22 cellular contexts compared by ENCODE assay signal in the genomic region with DNA sequence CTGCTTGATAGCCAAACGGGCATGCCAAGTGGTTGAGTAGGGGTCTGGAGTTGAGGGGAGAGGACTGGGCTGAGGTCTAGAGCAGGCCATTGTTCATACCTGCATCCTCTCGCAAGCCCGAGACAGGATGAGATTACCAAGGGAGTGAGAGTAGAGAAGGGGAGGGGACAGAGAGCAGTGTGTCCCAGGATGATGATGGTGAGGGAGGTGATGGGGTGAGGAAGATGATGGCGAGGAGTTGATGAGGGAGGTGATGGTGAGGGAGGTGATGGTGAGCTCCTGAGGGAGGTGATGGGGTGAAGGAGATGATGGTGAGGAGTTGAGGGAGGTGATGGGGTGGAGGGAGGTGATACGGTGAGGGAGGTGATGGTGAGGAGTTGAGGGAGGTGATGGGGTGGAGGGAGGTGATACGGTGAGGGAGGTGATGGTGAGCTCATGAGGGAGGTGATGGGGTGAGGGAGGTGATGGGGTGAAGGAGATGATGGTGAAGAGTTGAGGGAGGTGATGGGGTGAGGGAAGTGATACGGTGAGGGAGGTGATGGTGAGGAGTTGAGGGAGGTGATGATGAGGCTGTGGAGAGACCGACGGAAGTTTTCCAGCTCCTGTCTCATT. TPM values are rescaled to one million over a fixed set of nuclear protein-coding genes. Genes with fewer than 3 reads are reported as not detected.
DNase-seq lines count a peak whose midpoint lies in the region; ATAC-seq and TF ChIP-seq lines count a peak whose summit lies in the region.
"Had no signal": no experiment of that assay in that cellular context is flagged by ENCODE, and none has a peak within 500 bp of the region (broad histone marks: within the 10 kb centered on the region; RNA-seq: fewer than 3 reads in every experiment).

No MANE protein-coding gene starts in this region.

- H3K4me3 ChIP-seq in CD8-positive, alpha-beta memory T cell (ENCODE audit: low read length), result no peak overlapping the region
- H3K4me3 ChIP-seq: Peyer's patch, SJSA1, upper lobe of left lung had no signal

- H3K4me3 Mint-ChIP-seq in T-helper 1 cell treated with Interleukin-12 subunit alpha and Interleukin-12 subunit beta and Interleukin-4 antibody, amounts not matched to agents 30 μg/mL and 1 μg/mL, for 36 hours, result no peak overlapping the region
- H3K4me3 Mint-ChIP-seq in CD8-positive, alpha-beta memory T cell, result peak overlapping the region in 6 of 7 donors; percentile 48 to 85 (median 70)
- peak overlapping the region; percentile 14 for H3K4me3 Mint-ChIP-seq in activated naive CD8-positive, alpha-beta T cell treated with anti-CD3 and anti-CD28 coated beads, Interleukin-2, amount 10 ng/mL, durations not matched to agents 7 days and 5 days
- H3K4me3 Mint-ChIP-seq in natural killer cell, result peak overlapping the region; percentile 89
- H3K4me3 Mint-ChIP-seq: activated B cell treated with CpG ODN at 0.5 μM for 24 hours, B cell, HFFc6 had no signal

- H3K36me3 ChIP-seq in CD8-positive, alpha-beta memory T cell (ENCODE audit: insufficient read depth, low read length), result no peaks in the 10 kb centered on the region
- H3K36me3 ChIP-seq: Peyer's patch, upper lobe of left lung had no signal

- POLR2A ChIA-PET in CD8-positive, alpha-beta memory T cell (lab: Charles Lee), result interaction anchor here (1.1 kb wide), 1 partner anchor 78 kb away, joined by 3 read pairs; a partner anchor contains a TSS
- POLR2A ChIA-PET in activated naive CD8-positive, alpha-beta T cell treated with anti-CD3 and anti-CD28 coated beads, Interleukin-2, amount 10 ng/mL, durations not matched to agents 7 days and 5 days (lab: Charles Lee), result no interaction called here

- H3K27me3 ChIP-seq in CD8-positive, alpha-beta memory T cell (ENCODE audit: insufficient read depth, low read length, poor library complexity, severe bottlenecking), result no peaks in the 10 kb centered on the region
- H3K27me3 ChIP-seq: Peyer's patch, SJSA1, upper lobe of left lung had no signal

- H3K36me3 Mint-ChIP-seq in T-helper 1 cell treated with Interleukin-12 subunit alpha and Interleukin-12 subunit beta and Interleukin-4 antibody, amounts not matched to agents 30 μg/mL and 1 μg/mL, for 36 hours (ENCODE audit: low read depth), result peaks cover 16% of the 10 kb centered on the region
- peaks cover 0 to 11% (median 3%) of the 10 kb centered on the region in 3 donors for H3K36me3 Mint-ChIP-seq in CD8-positive, alpha-beta memory T cell
- peaks cover 12% of the 10 kb centered on the region for H3K36me3 Mint-ChIP-seq in activated naive CD8-positive, alpha-beta T cell treated with anti-CD3 and anti-CD28 coated beads, Interleukin-2, amount 10 ng/mL, durations not matched to agents 7 days and 5 days
- no peaks in the 10 kb centered on the region for H3K36me3 Mint-ChIP-seq in natural killer cell

- TF ChIP-seq CTCF in natural killer cell (IDR thresholded peaks at IDR 0.05), result no peak

- DNase-seq in T-helper 1 cell (no peak), natural killer cell (no peak), HT-29 (ENCODE audit: low spot score) (no peak)
- DNase-seq in CD8-positive, alpha-beta memory T cell, result no peak
- no peak for DNase-seq in activated naive CD8-positive, alpha-beta T cell treated with anti-CD3 and anti-CD28 coated beads, Interleukin-2, amount 10 ng/mL, durations not matched to agents 7 days and 5 days
- DNase-seq in effector CD8-positive, alpha-beta T cell (lab: John Stamatoyannopoulos, UW), result no peak
- no peak for DNase-seq in stimulated activated naive CD4-positive, alpha-beta T cell (lab: John Stamatoyannopoulos, UW)
- DNase-seq: activated B cell treated with CpG ODN at 0.5 μM for 24 hours; activated gamma-delta T cell; HFFc6; naive B cell; NCI-H1417; NCI-H510A; NK-92 treated with Interleukin-12 subunit alpha and Interleukin-12 subunit beta, amount 100 ng/mL, for 24 hours; stimulated activated CD4-positive, alpha-beta T cell treated with anti-CD3 and anti-CD28 coated beads, Interleukin-2, amount 100 ng/mL, for 48 hours had no signal

- no peak overlapping the region for H3K27ac ChIP-seq in CD8-positive, alpha-beta memory T cell (ENCODE audit: low read depth, low read length)
- H3K27ac ChIP-seq: 22Rv1, SJSA1, upper lobe of left lung had no signal

- peak overlapping the region; percentile 47 for H3K27ac Mint-ChIP-seq in T-helper 1 cell treated with Interleukin-12 subunit alpha and Interleukin-12 subunit beta and Interleukin-4 antibody, amounts not matched to agents 30 μg/mL and 1 μg/mL, for 36 hours
- H3K27ac Mint-ChIP-seq in CD8-positive, alpha-beta memory T cell, result peak overlapping the region; percentile 79 to 97 (median 94)
- H3K27ac Mint-ChIP-seq in activated naive CD8-positive, alpha-beta T cell treated with anti-CD3 and anti-CD28 coated beads, Interleukin-2, amount 10 ng/mL, durations not matched to agents 7 days and 5 days, result peak overlapping the region; percentile 93
- peak overlapping the region; percentile 88 to 96 for H3K27ac Mint-ChIP-seq in natural killer cell
- H3K27ac Mint-ChIP-seq: activated B cell treated with CpG ODN at 0.5 μM for 24 hours, B cell, HFFc6, progenitor cell of endocrine pancreas had no signal

- CTCF ChIA-PET in CD8-positive, alpha-beta memory T cell (lab: Charles Lee), result interaction anchor here (0.8 kb wide), 1 partner anchor 8 kb away, joined by 4 read pairs; no protein-coding TSS in a partner anchor

- no peaks in the 10 kb centered on the region for H3K27me3 Mint-ChIP-seq in T-helper 1 cell treated with Interleukin-12 subunit alpha and Interleukin-12 subunit beta and Interleukin-4 antibody, amounts not matched to agents 30 μg/mL and 1 μg/mL, for 36 hours (ENCODE audit: low read depth)
- no peaks in the 10 kb centered on the region for H3K27me3 Mint-ChIP-seq in CD8-positive, alpha-beta memory T cell
- no peaks in the 10 kb centered on the region for H3K27me3 Mint-ChIP-seq in activated naive CD8-positive, alpha-beta T cell treated with anti-CD3 and anti-CD28 coated beads, Interleukin-2, amount 10 ng/mL, durations not matched to agents 7 days and 5 days
- H3K27me3 Mint-ChIP-seq in natural killer cell (ENCODE audit: low read depth in 2 of 2), result no peaks in the 10 kb centered on the region
- H3K27me3 Mint-ChIP-seq: activated B cell treated with CpG ODN at 0.5 μM for 24 hours, B cell, naive B cell, progenitor cell of endocrine pancreas had no signal

- intact Hi-C loops in natural killer cell (cut with micrococcal nuclease), result loop anchor here (5.0 to 10.0 kb wide), 2 partner anchors 86 to 148 kb away; a partner anchor contains a TSS

- H3K4me1 Mint-ChIP-seq in T-helper 1 cell treated with Interleukin-12 subunit alpha and Interleukin-12 subunit beta and Interleukin-4 antibody, amounts not matched to agents 30 μg/mL and 1 μg/mL, for 36 hours (ENCODE audit: low read depth), result peaks cover 53% of the 10 kb centered on the region
- H3K4me1 Mint-ChIP-seq in CD8-positive, alpha-beta memory T cell, result peaks cover 77 to 90% (median 89%) of the 10 kb centered on the region in 3 donors
- peaks cover 56% of the 10 kb centered on the region for H3K4me1 Mint-ChIP-seq in activated naive CD8-positive, alpha-beta T cell treated with anti-CD3 and anti-CD28 coated beads, Interleukin-2, amount 10 ng/mL, durations not matched to agents 7 days and 5 days
- H3K4me1 Mint-ChIP-seq in natural killer cell, result peaks cover 89 to 93% of the 10 kb centered on the region in 2 donors

- peaks cover 69% of the 10 kb centered on the region for H3K4me1 ChIP-seq in CD8-positive, alpha-beta memory T cell (ENCODE audit: insufficient read depth, low read length)

- no peaks in the 10 kb centered on the region for H3K9me3 ChIP-seq in CD8-positive, alpha-beta memory T cell (ENCODE audit: low read length)
- H3K9me3 ChIP-seq: Peyer's patch, SJSA1, upper lobe of left lung had no signal

- no peaks in the 10 kb centered on the region for H3K9me3 Mint-ChIP-seq in T-helper 1 cell treated with Interleukin-12 subunit alpha and Interleukin-12 subunit beta and Interleukin-4 antibody, amounts not matched to agents 30 μg/mL and 1 μg/mL, for 36 hours
- no peaks in the 10 kb centered on the region for H3K9me3 Mint-ChIP-seq in CD8-positive, alpha-beta memory T cell
- H3K9me3 Mint-ChIP-seq in activated naive CD8-positive, alpha-beta T cell treated with anti-CD3 and anti-CD28 coated beads, Interleukin-2, amount 10 ng/mL, durations not matched to agents 7 days and 5 days, result no peaks in the 10 kb centered on the region
- no peaks in the 10 kb centered on the region for H3K9me3 Mint-ChIP-seq in natural killer cell
- H3K9me3 Mint-ChIP-seq: activated B cell treated with CpG ODN at 0.5 μM for 24 hours, HFFc6, naive B cell had no signal

- no peak for ATAC-seq in activated naive CD8-positive, alpha-beta T cell treated with anti-CD3 and anti-CD28 coated beads, Interleukin-2, amount 10 ng/mL, durations not matched to agents 7 days and 5 days (ENCODE audit: low read depth)
- peak in 1 of 3 donors; percentile 7 for ATAC-seq in natural killer cell

RNA-seq across cellular contexts. Expression of a gene that starts 6.4 kb away (rescaled TPM):
- total RNA-seq in CD8-positive, alpha-beta memory T cell, result 10 to 100 TPM; 16.0 to 16.6 TPM
- polyA plus RNA-seq in CD8-positive, alpha-beta memory T cell, result 11.2 TPM
- total RNA-seq in activated naive CD8-positive, alpha-beta T cell treated with anti-CD3 and anti-CD28 coated beads, Interleukin-2, amount 10 ng/mL, durations not matched to agents 7 days and 5 days, result 10 to 100 TPM; 16.8 to 17.7 TPM
- total RNA-seq in natural killer cell, result 10 to 100 TPM; 44.8 to 60.9 (median 45.0) TPM
- 15.4 and 15.8 TPM in 2 replicates for total RNA-seq in HT-29 (2014; rRNA removed; shearing (Covaris generic))
